8 cellular contexts compared by ENCODE assay signal in genomic region chr1:155499953-155500621, GRCh38.
DNase-seq lines count a peak whose midpoint lies in the region; ATAC-seq and TF ChIP-seq lines count a peak whose summit lies in the region.

No MANE protein-coding gene starts in this region.

- no peak for ATAC-seq in CD8-positive, alpha-beta T cell
- ATAC-seq in GM21526 (IDR thresholded peaks at IDR 0.05; ENCODE audit: low FRiP score, unreplicated experiment) (no peak), esophagus mucosa (no peak)

- CTCF ChIA-PET in CD8-positive, alpha-beta T cell (lab: Charles Lee): no interaction called here

- no peak overlapping the region for H2BK120ac ChIP-seq in H9 (ENCODE audit: low read depth, low read length, poor library complexity, severe bottlenecking)

- H3K23me2 ChIP-seq in H9 (ENCODE audit: insufficient read length, low read depth, low read length, poor library complexity, severe bottlenecking): no peaks in the 10 kb centered on the region

- H4K20me1 ChIP-seq in H9 (ENCODE audit: control insufficient read depth, insufficient read depth, insufficient read length): no peaks in the 10 kb centered on the region

- H4K8ac ChIP-seq in H9 (replicated peaks; ENCODE audit: insufficient read length, low read depth, low read length): no peak overlapping the region

- no peak overlapping the region for H2BK15ac ChIP-seq in H9 (ENCODE audit: low read depth, low read length)

- H3K23ac ChIP-seq in H9 (ENCODE audit: insufficient read length, low read depth, low read length): no peak overlapping the region

- H3K27me3 ChIP-seq in CD8-positive, alpha-beta T cell (ENCODE audit: insufficient read depth, low read length): no peaks in the 10 kb centered on the region
- H3K27me3 ChIP-seq in H9 (ENCODE audit: insufficient read depth, low read length) (no peaks in the 10 kb centered on the region), colonic mucosa (no peaks in the 10 kb centered on the region)

- H3K9ac ChIP-seq in H9 (ENCODE audit: extremely low read depth, insufficient read length, low read length) (no peak overlapping the region), colonic mucosa (ENCODE audit: low read depth in 2 of 2, low read length in 2 of 2) (peak overlapping the region in 1 of 2 donors; percentile 31)

- no peaks in the 10 kb centered on the region for H3K9me3 ChIP-seq in CD8-positive, alpha-beta T cell (ENCODE audit: low read length)
- H3K9me3 ChIP-seq in H9 (ENCODE audit: control insufficient read depth, low read depth, low read length): no peaks in the 10 kb centered on the region
- H3K9me3 ChIP-seq in colonic mucosa: no peaks in the 10 kb centered on the region

- no peak overlapping the region for H3K4ac ChIP-seq in H9 (ENCODE audit: low read depth, low read length)

- peaks cover 6% of the 10 kb centered on the region for H3K36me3 Mint-ChIP-seq in CD8-positive, alpha-beta T cell
- H3K36me3 Mint-ChIP-seq in H9 (ENCODE audit: insufficient read depth in 1 of 3, low read depth in 3 of 3): peaks cover 0 to 4% (median 4%) of the 10 kb centered on the region in 3 experiments; a peak in 3 of 7 replicates
- peaks cover 5% of the 10 kb centered on the region for H3K36me3 Mint-ChIP-seq in T-helper 2 cell treated with Interferon-gamma antibody and Interleukin-4, amounts not matched to agents 5 μg/mL and 100 μg/mL, for 36 hours (ENCODE audit: low read depth)

- H4K91ac ChIP-seq in H9 (ENCODE audit: insufficient read length, low read depth, low read length): no peak overlapping the region

- H3T11ph ChIP-seq in H9 (ENCODE audit: low read length): no peak overlapping the region

- no peak for TF ChIP-seq CTCF in CD8-positive, alpha-beta T cell (IDR thresholded peaks at IDR 0.05)
- TF ChIP-seq CTCF in H9 (conservative IDR thresholded peaks at IDR 0.05) (no peak), colonic mucosa (IDR thresholded peaks at IDR 0.05) (no peak)

- H3K27ac Mint-ChIP-seq in CD8-positive, alpha-beta T cell: peak overlapping the region; percentile 55
- H3K27ac Mint-ChIP-seq in H9: peak overlapping the region in 1 of 3 experiments; percentile 73; a peak in 2 of 7 replicates
- no peak overlapping the region for H3K27ac Mint-ChIP-seq in T-helper 2 cell treated with Interferon-gamma antibody and Interleukin-4, amounts not matched to agents 5 μg/mL and 100 μg/mL, for 36 hours

- no peak overlapping the region for H2BK12ac ChIP-seq in H9 (ENCODE audit: insufficient read length, low read depth, low read length)

- peaks cover 13% of the 10 kb centered on the region for H3K4me1 ChIP-seq in CD8-positive, alpha-beta T cell (ENCODE audit: insufficient read depth, low read length)
- H3K4me1 ChIP-seq in H9 (ENCODE audit: insufficient read depth, low read length) (peaks cover 3% of the 10 kb centered on the region; the same call in 1 of the 2 replicates), colonic mucosa (peaks cover 9% of the 10 kb centered on the region)

- peaks cover 40% of the 10 kb centered on the region for H3K4me1 Mint-ChIP-seq in CD8-positive, alpha-beta T cell (ENCODE audit: low read depth)
- peaks cover 12 to 16% of the 10 kb centered on the region in 2 experiments for H3K4me1 Mint-ChIP-seq in H9
- peaks cover 16% of the 10 kb centered on the region for H3K4me1 Mint-ChIP-seq in T-helper 2 cell treated with Interferon-gamma antibody and Interleukin-4, amounts not matched to agents 5 μg/mL and 100 μg/mL, for 36 hours (ENCODE audit: low read depth)

- H3K27me3 Mint-ChIP-seq in CD8-positive, alpha-beta T cell (ENCODE audit: low read depth): no peaks in the 10 kb centered on the region
- H3K27me3 Mint-ChIP-seq in H9 (ENCODE audit: low read depth): no peaks in the 10 kb centered on the region
- no peaks in the 10 kb centered on the region for H3K27me3 Mint-ChIP-seq in T-helper 2 cell treated with Interferon-gamma antibody and Interleukin-4, amounts not matched to agents 5 μg/mL and 100 μg/mL, for 36 hours (ENCODE audit: low read depth)

- H3K79me1 ChIP-seq in H9 (ENCODE audit: insufficient read depth, low read depth, low read length, poor library complexity, severe bottlenecking): peaks cover 3% of the 10 kb centered on the region

- no peak overlapping the region for H3K27ac ChIP-seq in CD8-positive, alpha-beta T cell (ENCODE audit: low read depth, low read length)
- H3K27ac ChIP-seq in H9 (ENCODE audit: insufficient read length, low read depth, low read length) (no peak overlapping the region), colonic mucosa (no peak overlapping the region)

- no peaks in the 10 kb centered on the region for H3K36me3 ChIP-seq in CD8-positive, alpha-beta T cell (ENCODE audit: insufficient read depth, low read length)
- no peaks in the 10 kb centered on the region for H3K36me3 ChIP-seq in colonic mucosa

- no peak for DNase-seq in CD8-positive, alpha-beta T cell
- DNase-seq in H9: no peak
- peak; percentile 67 for DNase-seq in NCI-H446 treated with DMSO at 0.1 percent for 48 hours (lab: John Stamatoyannopoulos, UW)
- peak; percentile 75 for DNase-seq in colonic mucosa
- peak; percentile 35 for DNase-seq in putamen (ENCODE audit: low spot score)
- DNase-seq in T-helper 2 cell treated with Interferon-gamma antibody and Interleukin-4, amounts not matched to agents 5 μg/mL and 100 μg/mL, for 36 hours (ENCODE audit: low spot score): no peak

- no peak overlapping the region for H3K56ac ChIP-seq in H9 (ENCODE audit: insufficient read length, low read depth, low read length)

- no CpG with 5 or more reads among the region's 5 CpGs for WGBS in H9 (ENCODE audit: extremely low coverage, insufficient read length, low lambda C conversion rate)

- H3K4me3 Mint-ChIP-seq in CD8-positive, alpha-beta T cell: no peak overlapping the region
- no peak overlapping the region for H3K4me3 Mint-ChIP-seq in H9
- H3K4me3 Mint-ChIP-seq in T-helper 2 cell treated with Interferon-gamma antibody and Interleukin-4, amounts not matched to agents 5 μg/mL and 100 μg/mL, for 36 hours: no peak overlapping the region

- H2AK5ac ChIP-seq in H9 (ENCODE audit: insufficient read length, low read length): no peak overlapping the region

- no peak overlapping the region for H2BK20ac ChIP-seq in H9 (ENCODE audit: low read depth, low read length, poor library complexity, severe bottlenecking)

- POLR2A ChIA-PET in CD8-positive, alpha-beta T cell (lab: Charles Lee): interaction anchor here (0.6 to 1.3 kb wide), 2 partner anchors 9 to 55 kb away, joined by 3 to 4 read pairs; no protein-coding TSS in a partner anchor

- H4K5ac ChIP-seq in H9 (ENCODE audit: insufficient read length, low read depth, low read length): no peak overlapping the region

- H2BK5ac ChIP-seq in H9 (ENCODE audit: insufficient read length, low read length): no peak overlapping the region

- H3K4me3 ChIP-seq in CD8-positive, alpha-beta T cell (ENCODE audit: low read depth, low read length): no peak overlapping the region
- no peak overlapping the region for H3K4me3 ChIP-seq in colonic mucosa

- H3K9me3 Mint-ChIP-seq in CD8-positive, alpha-beta T cell: no peaks in the 10 kb centered on the region
- no peaks in the 10 kb centered on the region for H3K9me3 Mint-ChIP-seq in H9
- no peaks in the 10 kb centered on the region for H3K9me3 Mint-ChIP-seq in T-helper 2 cell treated with Interferon-gamma antibody and Interleukin-4, amounts not matched to agents 5 μg/mL and 100 μg/mL, for 36 hours

- H3K79me2 ChIP-seq in H9 (ENCODE audit: insufficient read depth, low read length): no peaks in the 10 kb centered on the region

- no peak overlapping the region for H3K14ac ChIP-seq in H9 (ENCODE audit: insufficient read depth, low read length)

- H3K18ac ChIP-seq in H9 (ENCODE audit: insufficient read length, low read depth, low read length): no peak overlapping the region

- intact Hi-C loops in CD8-positive, alpha-beta T cell (cut with DNase I, micrococcal nuclease): no loop called here
- intact Hi-C loops in colonic mucosa (cut with DNase I): no loop called here

- H2AFZ ChIP-seq in H9 (ENCODE audit: low read length): no peak overlapping the region

- H3K4me2 ChIP-seq in H9 (ENCODE audit: insufficient read depth, insufficient read length, low read length): peak overlapping the region; percentile 21

Comparison
In these comparisons a context has a peak if more than half of its experiments do, and no peak if none do; other contexts are left out.
1. DNase-seq: peak in NCI-H446 treated with DMSO at 0.1 percent for 48 hours (single experiment), colonic mucosa (single experiment) and putamen (single experiment); none in CD8-positive, alpha-beta T cell (0 of 7), H9 (single experiment) and T-helper 2 cell treated with Interferon-gamma antibody and Interleukin-4, amounts not matched to agents 5 μg/mL and 100 μg/mL, for 36 hours (single experiment).